Comparison of ENCODE assay signal across 11 cellular contexts in genomic region chr17:51677875-51678274, GRCh38.
"Had no signal": no experiment of that assay in that cellular context is flagged by ENCODE, and none has a peak within 500 bp of the region (broad histone marks: within the 10 kb centered on the region; RNA-seq: fewer than 3 reads in every experiment).

No MANE protein-coding gene starts in this region.

- H3K4me3 Mint-ChIP-seq: GM23338, H9, HFFc6 had no signal

- H3K27ac Mint-ChIP-seq: GM23338, H9, HFFc6 had no signal

- H3K4me1 Mint-ChIP-seq: H9 had no signal

- H2AFZ ChIP-seq: GM23248, GM23338 had no signal

- ATAC-seq: GM23338, HCT116 had no signal

- H3K4me3 ChIP-seq: GM23248, GM23338, HAP-1 had no signal

- H3K9me3 ChIP-seq: HAP-1 had no signal

- H3K27ac ChIP-seq: GM23248 had no signal

- DNase-seq: GM23248, GOT3, H7, H9, HCEC 1CT, HFFc6 had no signal

- H3K4me2 ChIP-seq: GM23338 had no signal

- H3K4me1 ChIP-seq: HAP-1 had no signal

- H3K9ac ChIP-seq: GM23248 had no signal

- H3K36me3 ChIP-seq: HAP-1 had no signal

- FAIRE-seq: H1, H54 had no signal
